ENCODE assay signal across 26 cellular contexts in the genomic region with DNA sequence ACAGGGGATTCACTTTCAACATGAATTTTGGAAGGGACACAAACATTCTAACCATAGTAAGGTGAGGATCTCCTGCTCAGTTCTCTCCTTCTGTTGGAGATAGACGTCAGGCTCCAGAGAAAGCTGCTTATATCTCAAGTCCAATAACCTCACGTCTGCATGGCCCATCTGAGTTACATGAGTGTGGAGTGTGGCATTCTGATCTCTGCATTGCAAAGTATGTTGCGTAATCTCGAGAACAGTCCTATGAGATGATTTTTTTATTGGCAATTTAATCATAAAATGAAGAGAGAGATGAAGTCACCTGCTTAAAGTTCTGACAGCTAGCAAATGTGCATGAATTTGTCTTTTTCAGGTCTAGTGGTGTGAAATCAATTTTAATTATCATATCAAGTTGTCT.
"Had no signal": no experiment of that assay in that cellular context is flagged by ENCODE, and none has a peak within 500 bp of the region (broad histone marks: within the 10 kb centered on the region; RNA-seq: fewer than 3 reads in every experiment).

No MANE protein-coding gene starts in this region.

- H3K36me3 Mint-ChIP-seq: T-cell had no signal

- H3K4me3 ChIP-seq: body of pancreas had no signal

- H3K4me3 Mint-ChIP-seq: activated CD4-positive, alpha-beta T cell treated with anti-CD3 and anti-CD28 coated beads for 36 hours; activated CD8-positive, alpha-beta T cell treated with anti-CD3 and anti-CD28 coated beads, Interleukin-2, amount 10 ng/mL, durations not matched to agents 7 days and 5 days; activated naive CD4-positive, alpha-beta T cell treated with anti-CD3 and anti-CD28 coated beads, Interleukin-2, amount 50 U/mL, for 24 hours; activated T-cell treated with anti-CD3 and anti-CD28 coated beads, Interleukin-2, amount 50 U/mL, for 24 hours; activated T-helper 1 cell treated with anti-CD3 and anti-CD28 coated beads, Interleukin-12 subunit alpha, Interleukin-12 subunit beta, Interleukin-2, Interleukin-4 antibody, amounts not matched to agents 30 ng/mL and 10 ng/mL and 1 ng/mL, durations not matched to agents 14 hours and 24 hours and 36 hours; central memory CD8-positive, alpha-beta T cell had no signal

- DNase-seq: activated CD4-positive, alpha-beta T cell treated with anti-CD3 and anti-CD28 coated beads for 36 hours; activated CD8-positive, alpha-beta T cell treated with anti-CD3 and anti-CD28 coated beads, Interleukin-2, amount 10 ng/mL, durations not matched to agents 7 days and 5 days; activated effector memory CD4-positive, alpha-beta T cell treated with Interleukin-2 at 50 U/mL for 16 hours; activated naive CD4-positive, alpha-beta T cell; activated T-cell treated with anti-CD3 and anti-CD28 coated beads, Interleukin-2, amount 50 U/mL, for 24 hours; amniotic stem cell; body of pancreas; KG1; MG63; NCI-H1105 treated with DMSO at 0.1 percent for 48 hours; NCI-H1436 treated with DMSO at 0.1 percent for 48 hours; NCI-H187; NCI-H2081 treated with DMSO at 0.1 percent for 48 hours; NCI-H2227 treated with DMSO at 0.1 percent for 48 hours; NCI-H446 treated with DMSO at 0.1 percent for 48 hours; NCI-H526; NCI-H82; RPMI8226; T-cell; T-helper 2 cell; T1000 had no signal

- H3K36me3 ChIP-seq: ascending aorta, MG63 had no signal

- H3K9me3 ChIP-seq: ascending aorta, body of pancreas, MG63 had no signal

- H3K27ac ChIP-seq: ascending aorta, body of pancreas, SK-N-MC had no signal

- H3K27ac Mint-ChIP-seq: activated CD4-positive, alpha-beta T cell treated with anti-CD3 and anti-CD28 coated beads for 36 hours; activated CD8-positive, alpha-beta T cell treated with anti-CD3 and anti-CD28 coated beads, Interleukin-2, amount 10 ng/mL, durations not matched to agents 7 days and 5 days; activated naive CD4-positive, alpha-beta T cell treated with anti-CD3 and anti-CD28 coated beads, Interleukin-2, amount 50 U/mL, for 24 hours; activated T-cell treated with anti-CD3 and anti-CD28 coated beads, Interleukin-2, amount 50 U/mL, for 24 hours; activated T-helper 1 cell treated with anti-CD3 and anti-CD28 coated beads, Interleukin-12 subunit alpha, Interleukin-12 subunit beta, Interleukin-2, Interleukin-4 antibody, amounts not matched to agents 30 ng/mL and 10 ng/mL and 1 ng/mL, durations not matched to agents 14 hours and 24 hours and 36 hours; T-cell had no signal

- ATAC-seq: activated CD4-positive, alpha-beta T cell treated with anti-CD3 and anti-CD28 coated beads for 36 hours; body of pancreas had no signal

- H3K27me3 Mint-ChIP-seq: activated CD4-positive, alpha-beta T cell treated with anti-CD3 and anti-CD28 coated beads for 36 hours; activated naive CD4-positive, alpha-beta T cell treated with anti-CD3 and anti-CD28 coated beads, Interleukin-2, amount 50 U/mL, for 24 hours had no signal

- H3K27me3 ChIP-seq: body of pancreas had no signal

- H3K9me3 Mint-ChIP-seq: activated naive CD4-positive, alpha-beta T cell treated with anti-CD3 and anti-CD28 coated beads, Interleukin-2, amount 50 U/mL, for 24 hours; activated T-helper 1 cell treated with anti-CD3 and anti-CD28 coated beads, Interleukin-12 subunit alpha, Interleukin-12 subunit beta, Interleukin-2, Interleukin-4 antibody, amounts not matched to agents 30 ng/mL and 10 ng/mL and 1 ng/mL, durations not matched to agents 14 hours and 24 hours and 36 hours; central memory CD8-positive, alpha-beta T cell; T-cell had no signal
